ENCODE assay signal across 30 cellular contexts in genomic region chr17:7707858-7708750, GRCh38. TPM values are rescaled to one million over a fixed set of nuclear protein-coding genes. Genes with fewer than 3 reads are reported as not detected.
"Had no signal": no experiment of that assay in that cellular context is flagged by ENCODE, and none has a peak within 500 bp of the region (broad histone marks: within the 10 kb centered on the region; RNA-seq: fewer than 3 reads in every experiment).

No MANE protein-coding gene starts in this region.

- H3K27ac Mint-ChIP-seq: activated CD4-positive, alpha-beta memory T cell treated with anti-CD3 and anti-CD28 coated beads for 36 hours; activated CD4-positive, alpha-beta T cell treated with anti-CD3 and anti-CD28 coated beads, Interleukin-2, amount 10 ng/mL, durations not matched to agents 7 days and 5 days; activated naive CD4-positive, alpha-beta T cell treated with anti-CD3 and anti-CD28 coated beads for 36 hours; activated naive CD4-positive, alpha-beta T cell treated with anti-CD3 and anti-CD28 coated beads, Interleukin-2, amount 50 U/mL, for 72 hours; activated T-helper 1 cell treated with anti-CD3 and anti-CD28 coated beads, Interleukin-12 subunit alpha, Interleukin-12 subunit beta, Interleukin-2, Interleukin-4 antibody, amounts not matched to agents 30 ng/mL and 10 ng/mL and 1 ng/mL, durations not matched to agents 14 hours and 24 hours and 36 hours; T-helper 1 cell treated with Interleukin-12 subunit alpha and Interleukin-12 subunit beta and Interleukin-4 antibody, amounts not matched to agents 30 μg/mL and 1 μg/mL, for 36 hours; T-helper 2 cell treated with Interferon-gamma antibody and Interleukin-4, amounts not matched to agents 5 μg/mL and 100 μg/mL, for 36 hours had no signal

- ATAC-seq: activated naive CD4-positive, alpha-beta T cell treated with anti-CD3 and anti-CD28 coated beads, Interleukin-2, amount 50 U/mL, for 72 hours; activated T-cell treated with anti-CD3 and anti-CD28 coated beads, Interleukin-2, amount 50 U/mL, for 4 hours; PC-3 had no signal

- H3K4me3 ChIP-seq: adrenal gland, Peyer's patch, SJSA1 had no signal

- H3K9me3 ChIP-seq: adrenal gland, Peyer's patch, SJSA1, SK-N-SH had no signal

- H3K36me3 ChIP-seq: adrenal gland, brain microvascular endothelial cell, Peyer's patch, SJSA1 had no signal

- H3K27ac ChIP-seq: adrenal gland, brain microvascular endothelial cell, KMS-11, Peyer's patch, SJSA1 had no signal

- DNase-seq: activated CD4-positive, alpha-beta memory T cell treated with anti-CD3 and anti-CD28 coated beads for 36 hours; activated CD4-positive, alpha-beta T cell treated with anti-CD3 and anti-CD28 coated beads, Interleukin-2, amount 10 ng/mL, durations not matched to agents 7 days and 5 days; activated CD8-positive, alpha-beta memory T cell treated with anti-CD3 and anti-CD28 coated beads, Interleukin-2, amount 50 U/mL, for 4 hours; activated gamma-delta T cell treated with Interleukin-2 at 50 U/mL for 16 hours; activated naive CD4-positive, alpha-beta T cell treated with anti-CD3 and anti-CD28 coated beads for 36 hours; activated T-cell treated with anti-CD3 and anti-CD28 coated beads for 4 hours; activated T-cell treated with anti-CD3 and anti-CD28 coated beads, Interleukin-2, amount 50 U/mL, for 4 hours; adrenal gland; brain microvascular endothelial cell; NCI-H1436 treated with DMSO at 0.1 percent for 48 hours; NCI-H187; NCI-H2029 treated with DMSO at 0.1 percent for 48 hours; NCI-H2107; NCI-H2171; NCI-H510A; NCI-H526; NCI-H748 treated with DMSO at 0.1 percent for 48 hours; NK-92 treated with Interleukin-12 subunit alpha and Interleukin-12 subunit beta, amount 100 ng/mL, for 24 hours; PC-3; RPMI8226; SHP77 treated with DMSO at 0.1 percent for 48 hours had no signal

- H3K9me3 Mint-ChIP-seq: activated CD4-positive, alpha-beta memory T cell treated with anti-CD3 and anti-CD28 coated beads for 36 hours; activated CD4-positive, alpha-beta T cell treated with anti-CD3 and anti-CD28 coated beads, Interleukin-2, amount 10 ng/mL, durations not matched to agents 7 days and 5 days; activated naive CD4-positive, alpha-beta T cell treated with anti-CD3 and anti-CD28 coated beads for 36 hours; activated naive CD4-positive, alpha-beta T cell treated with anti-CD3 and anti-CD28 coated beads, Interleukin-2, amount 50 U/mL, for 72 hours; activated T-cell treated with anti-CD3 and anti-CD28 coated beads, Interleukin-2, amount 50 U/mL, for 4 hours; activated T-helper 1 cell treated with anti-CD3 and anti-CD28 coated beads, Interleukin-12 subunit alpha, Interleukin-12 subunit beta, Interleukin-2, Interleukin-4 antibody, amounts not matched to agents 30 ng/mL and 10 ng/mL and 1 ng/mL, durations not matched to agents 14 hours and 24 hours and 36 hours; T-helper 1 cell treated with Interleukin-12 subunit alpha and Interleukin-12 subunit beta and Interleukin-4 antibody, amounts not matched to agents 30 μg/mL and 1 μg/mL, for 36 hours; T-helper 2 cell treated with Interferon-gamma antibody and Interleukin-4, amounts not matched to agents 5 μg/mL and 100 μg/mL, for 36 hours had no signal

- H3K4me3 Mint-ChIP-seq: activated CD4-positive, alpha-beta memory T cell treated with anti-CD3 and anti-CD28 coated beads for 36 hours; activated CD4-positive, alpha-beta T cell treated with anti-CD3 and anti-CD28 coated beads, Interleukin-2, amount 10 ng/mL, durations not matched to agents 7 days and 5 days; activated naive CD4-positive, alpha-beta T cell treated with anti-CD3 and anti-CD28 coated beads for 36 hours; activated T-cell treated with anti-CD3 and anti-CD28 coated beads, Interleukin-2, amount 50 U/mL, for 4 hours; activated T-helper 1 cell treated with anti-CD3 and anti-CD28 coated beads, Interleukin-12 subunit alpha, Interleukin-12 subunit beta, Interleukin-2, Interleukin-4 antibody, amounts not matched to agents 30 ng/mL and 10 ng/mL and 1 ng/mL, durations not matched to agents 14 hours and 24 hours and 36 hours; T-helper 1 cell treated with Interleukin-12 subunit alpha and Interleukin-12 subunit beta and Interleukin-4 antibody, amounts not matched to agents 30 μg/mL and 1 μg/mL, for 36 hours; T-helper 2 cell treated with Interferon-gamma antibody and Interleukin-4, amounts not matched to agents 5 μg/mL and 100 μg/mL, for 36 hours had no signal

RNA-seq across cellular contexts. Expression of gene EFNB3, which starts 3.1 kb away (rescaled TPM):
- total RNA-seq: activated CD4-positive, alpha-beta memory T cell treated with anti-CD3 and anti-CD28 coated beads for 36 hours; activated CD4-positive, alpha-beta T cell treated with anti-CD3 and anti-CD28 coated beads, Interleukin-2, amount 10 ng/mL, durations not matched to agents 7 days and 5 days; activated naive CD4-positive, alpha-beta T cell treated with anti-CD3 and anti-CD28 coated beads for 36 hours; activated naive CD4-positive, alpha-beta T cell treated with anti-CD3 and anti-CD28 coated beads, Interleukin-2, amount 50 U/mL, for 72 hours; SJSA1 had no signal

RNA-seq across cellular contexts. Expression of gene DNAH2, which starts 9.4 kb away (rescaled TPM):
- total RNA-seq: activated CD4-positive, alpha-beta memory T cell treated with anti-CD3 and anti-CD28 coated beads for 36 hours; activated CD4-positive, alpha-beta T cell treated with anti-CD3 and anti-CD28 coated beads, Interleukin-2, amount 10 ng/mL, durations not matched to agents 7 days and 5 days; activated naive CD4-positive, alpha-beta T cell treated with anti-CD3 and anti-CD28 coated beads for 36 hours; activated T-cell treated with anti-CD3 and anti-CD28 coated beads, Interleukin-2, amount 50 U/mL, for 4 hours; activated T-helper 1 cell treated with anti-CD3 and anti-CD28 coated beads, Interleukin-12 subunit alpha, Interleukin-12 subunit beta, Interleukin-2, Interleukin-4 antibody, amounts not matched to agents 30 ng/mL and 10 ng/mL and 1 ng/mL, durations not matched to agents 14 hours and 24 hours and 36 hours; LHCN-M2; SJSA1 had no signal

RNA-seq across cellular contexts. Expression of gene ATP1B2, which starts 57.4 kb away (rescaled TPM):
- total RNA-seq: LHCN-M2, PC-3, SJSA1 had no signal
